Comparison of ENCODE assay signal across 10 cellular contexts in the genomic region with DNA sequence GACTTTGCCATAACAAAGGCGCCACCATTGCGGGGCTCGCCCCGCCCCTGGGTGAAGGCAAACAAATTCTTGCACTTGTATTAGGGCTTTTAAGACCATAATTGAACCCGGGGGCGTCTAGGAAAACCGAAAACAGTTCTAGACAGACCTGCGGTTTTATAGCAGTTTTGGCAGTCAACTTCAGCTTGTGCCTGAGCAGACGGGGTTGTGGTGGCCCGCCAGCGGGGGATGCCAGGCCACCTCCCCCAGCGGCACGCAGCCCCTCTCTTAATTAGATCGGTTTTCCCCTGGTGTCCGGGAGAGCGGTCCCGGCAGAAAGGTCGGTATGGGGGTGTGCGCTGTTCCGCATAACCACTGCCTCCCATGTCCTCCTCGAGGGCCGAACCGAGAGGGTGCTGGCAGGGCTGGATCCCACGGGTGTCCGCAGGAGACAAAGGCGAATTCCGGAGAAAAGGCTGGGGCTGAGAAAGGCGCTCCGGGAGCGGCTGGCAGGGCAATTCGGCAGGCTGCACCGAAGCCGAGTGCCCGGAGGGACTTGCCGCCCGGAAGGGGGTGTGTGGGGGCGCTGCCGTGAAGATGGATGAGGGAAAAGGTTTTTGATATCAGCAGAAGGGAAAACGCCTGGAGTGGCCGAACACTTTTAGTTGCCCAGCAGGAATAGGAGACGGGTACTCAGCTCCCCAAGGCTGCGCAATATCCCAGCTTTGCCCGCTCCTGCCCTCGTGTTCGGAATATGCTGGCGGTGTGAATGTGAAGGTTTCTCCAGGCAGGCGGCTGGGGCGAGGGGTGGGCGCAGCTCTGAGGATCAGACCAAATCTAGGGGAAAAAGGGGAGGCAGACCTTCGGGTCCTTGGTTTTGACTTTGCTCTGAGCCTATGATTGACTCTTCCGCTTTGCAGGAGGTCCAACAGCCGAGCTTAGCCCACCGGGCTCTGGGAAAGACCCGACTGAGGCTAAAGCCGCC. TPM values are rescaled to one million over a fixed set of nuclear protein-coding genes. Genes with fewer than 3 reads are reported as not detected.
DNase-seq lines count a peak whose midpoint lies in the region; ATAC-seq and TF ChIP-seq lines count a peak whose summit lies in the region.
"Had no signal": no experiment of that assay in that cellular context is flagged by ENCODE, and none has a peak within 500 bp of the region (broad histone marks: within the 10 kb centered on the region; RNA-seq: fewer than 3 reads in every experiment).

No MANE protein-coding gene starts in this region.

- H3K4me1 ChIP-seq in mesodermal cell (ENCODE audit: control insufficient read depth, insufficient read depth, low read length, poor library complexity, severe bottlenecking) = peaks cover 21% of the 10 kb centered on the region

- CTCF ChIA-PET in activated naive CD4-positive, alpha-beta T cell treated with anti-CD3 and anti-CD28 coated beads, Interleukin-2, amount 10 ng/mL, durations not matched to agents 7 days and 5 days (lab: Charles Lee) = interaction anchor here (0.7 to 2.7 kb wide), 5 partner anchors 8 to 504 kb away, joined by 3 to 11 read pairs (median 3); no protein-coding TSS in a partner anchor

- H3K4me3 ChIP-seq in mesodermal cell (ENCODE audit: extremely low read depth, insufficient read depth, low read length, poor library complexity, severe bottlenecking) = peak overlapping the region; percentile 20

- peaks cover 19% of the 10 kb centered on the region for H3K36me3 Mint-ChIP-seq in activated naive CD4-positive, alpha-beta T cell treated with anti-CD3 and anti-CD28 coated beads, Interleukin-2, amount 10 ng/mL, durations not matched to agents 7 days and 5 days
- no peaks in the 10 kb centered on the region for H3K36me3 Mint-ChIP-seq in activated naive CD8-positive, alpha-beta T cell treated with anti-CD3 and anti-CD28 coated beads, Interleukin-2, amount 50 U/mL, for 24 hours (ENCODE audit: low read depth)
- no peaks in the 10 kb centered on the region for H3K36me3 Mint-ChIP-seq in type B pancreatic cell

- peaks cover 46% of the 10 kb centered on the region for H3K4me1 Mint-ChIP-seq in activated naive CD4-positive, alpha-beta T cell treated with anti-CD3 and anti-CD28 coated beads, Interleukin-2, amount 10 ng/mL, durations not matched to agents 7 days and 5 days
- peaks cover 41% of the 10 kb centered on the region for H3K4me1 Mint-ChIP-seq in activated naive CD8-positive, alpha-beta T cell treated with anti-CD3 and anti-CD28 coated beads, Interleukin-2, amount 50 U/mL, for 24 hours
- H3K4me1 Mint-ChIP-seq in type B pancreatic cell (ENCODE audit: unreplicated experiment) = peaks cover 11% of the 10 kb centered on the region

- H3K36me3 ChIP-seq in mesodermal cell (ENCODE audit: control insufficient read depth, insufficient read depth, low read length) = no peaks in the 10 kb centered on the region

- H3K4me3 Mint-ChIP-seq in activated naive CD4-positive, alpha-beta T cell treated with anti-CD3 and anti-CD28 coated beads, Interleukin-2, amount 10 ng/mL, durations not matched to agents 7 days and 5 days = peak overlapping the region; percentile 11
- peak overlapping the region; percentile 63 for H3K4me3 Mint-ChIP-seq in activated naive CD8-positive, alpha-beta T cell treated with anti-CD3 and anti-CD28 coated beads, Interleukin-2, amount 50 U/mL, for 24 hours
- H3K4me3 Mint-ChIP-seq in type B pancreatic cell = peak overlapping the region; percentile 82

- no peak for TF ChIP-seq POLR2A in erythroblast (IDR thresholded peaks at IDR 0.05; ENCODE audit: low read length)

- no peak for TF ChIP-seq CTCF in type B pancreatic cell (conservative IDR thresholded peaks at IDR 0.05)

- H3K27ac ChIP-seq in mesodermal cell (ENCODE audit: low read depth, low read length, severe bottlenecking) = no peak overlapping the region

- peaks cover 100% of the 10 kb centered on the region for H3K27me3 Mint-ChIP-seq in activated naive CD4-positive, alpha-beta T cell treated with anti-CD3 and anti-CD28 coated beads, Interleukin-2, amount 10 ng/mL, durations not matched to agents 7 days and 5 days
- peaks cover 86% of the 10 kb centered on the region for H3K27me3 Mint-ChIP-seq in activated naive CD8-positive, alpha-beta T cell treated with anti-CD3 and anti-CD28 coated beads, Interleukin-2, amount 50 U/mL, for 24 hours
- H3K27me3 Mint-ChIP-seq in type B pancreatic cell = peaks cover 97% of the 10 kb centered on the region

- H3K9me3 Mint-ChIP-seq in activated naive CD4-positive, alpha-beta T cell treated with anti-CD3 and anti-CD28 coated beads, Interleukin-2, amount 10 ng/mL, durations not matched to agents 7 days and 5 days = no peaks in the 10 kb centered on the region
- no peaks in the 10 kb centered on the region for H3K9me3 Mint-ChIP-seq in activated naive CD8-positive, alpha-beta T cell treated with anti-CD3 and anti-CD28 coated beads, Interleukin-2, amount 50 U/mL, for 24 hours
- H3K9me3 Mint-ChIP-seq in type B pancreatic cell = no peaks in the 10 kb centered on the region

- DNase-seq in activated naive CD4-positive, alpha-beta T cell treated with anti-CD3 and anti-CD28 coated beads, Interleukin-2, amount 10 ng/mL, durations not matched to agents 7 days and 5 days = peak; percentile 19
- no peak for DNase-seq in activated naive CD4-positive, alpha-beta T cell treated with Interleukin-2 at 50 U/mL for 16 hours
- no peak for DNase-seq in activated naive CD8-positive, alpha-beta T cell treated with anti-CD3 and anti-CD28 coated beads, Interleukin-2, amount 50 U/mL, for 24 hours
- DNase-seq in type B pancreatic cell (ENCODE audit: extremely low spot score, unreplicated experiment) (peak; percentile 68), erythroblast (lab: John Stamatoyannopoulos, UW) (no peak)
- DNase-seq in stimulated activated CD4-positive, alpha-beta T cell treated with anti-CD3 and anti-CD28 coated beads, Interleukin-4, amount 100 ng/mL, for 4 hours = no peak
- DNase-seq: AML-193 had no signal

- H3K27ac Mint-ChIP-seq in activated naive CD4-positive, alpha-beta T cell treated with anti-CD3 and anti-CD28 coated beads, Interleukin-2, amount 10 ng/mL, durations not matched to agents 7 days and 5 days = peak overlapping the region; percentile 13
- no peak overlapping the region for H3K27ac Mint-ChIP-seq in activated naive CD8-positive, alpha-beta T cell treated with anti-CD3 and anti-CD28 coated beads, Interleukin-2, amount 50 U/mL, for 24 hours
- H3K27ac Mint-ChIP-seq in type B pancreatic cell = no peak overlapping the region

- H3K9me3 ChIP-seq in mesodermal cell (ENCODE audit: control insufficient read depth, low read length) = no peaks in the 10 kb centered on the region

- no peak for ATAC-seq in activated naive CD8-positive, alpha-beta T cell treated with anti-CD3 and anti-CD28 coated beads, Interleukin-2, amount 50 U/mL, for 24 hours
- no peak for ATAC-seq in HG02623 (IDR thresholded peaks at IDR 0.05; ENCODE audit: unreplicated experiment)

- 2 to 3% methylated on average over 46 to 54 of the region's 55 CpGs for WGBS in mesodermal cell (ENCODE audit: insufficient coverage in 2 of 2), 2 experiments

RNA-seq across cellular contexts. Expression of a gene that starts 3.0 kb away (rescaled TPM):
- polyA plus RNA-seq in mesodermal cell (2013, experiment 1 of 2) = 2.0 TPM
- polyA plus RNA-seq in mesodermal cell (2013, experiment 2 of 2) = 1.8 TPM
- 1.2 TPM in 1 of 2 replicates, not detected in the other for total RNA-seq in type B pancreatic cell (ENCODE audit: low replicate concordance)
- total RNA-seq: activated CD8-positive, alpha-beta memory T cell treated with anti-CD3 and anti-CD28 coated beads for 36 hours had no signal

RNA-seq across cellular contexts. Expression of a gene that starts 11.9 kb away (rescaled TPM):
- 2.6 TPM for polyA plus RNA-seq in mesodermal cell (2013, experiment 1 of 2)
- polyA plus RNA-seq in mesodermal cell (2013, experiment 2 of 2) = 3.5 TPM
- 0.75 and 1.5 TPM in 2 replicates for total RNA-seq in type B pancreatic cell (ENCODE audit: low replicate concordance)
- total RNA-seq: activated CD8-positive, alpha-beta memory T cell treated with anti-CD3 and anti-CD28 coated beads for 36 hours had no signal

RNA-seq across cellular contexts. Expression of a gene that starts 13.9 kb away (rescaled TPM):
- polyA plus RNA-seq in mesodermal cell (2013, experiment 1 of 2) = 5.6 TPM
- 6.2 TPM for polyA plus RNA-seq in mesodermal cell (2013, experiment 2 of 2)
- 0.29 and 4.9 TPM in 2 replicates for total RNA-seq in type B pancreatic cell (ENCODE audit: low replicate concordance)

RNA-seq across cellular contexts. Expression of a gene that starts 22.6 kb away (rescaled TPM):
- polyA plus RNA-seq in mesodermal cell (2013, experiment 1 of 2) = 11.6 TPM
- 11.2 TPM for polyA plus RNA-seq in mesodermal cell (2013, experiment 2 of 2)
- 0.67 and 4.1 TPM in 2 replicates for total RNA-seq in type B pancreatic cell (ENCODE audit: low replicate concordance)
- total RNA-seq: activated CD8-positive, alpha-beta memory T cell treated with anti-CD3 and anti-CD28 coated beads for 36 hours had no signal

RNA-seq across cellular contexts. Expression of a gene that starts 31.5 kb away (rescaled TPM):
- 2.8 TPM for polyA plus RNA-seq in mesodermal cell (2013, experiment 1 of 2)
- polyA plus RNA-seq in mesodermal cell (2013, experiment 2 of 2) = 3.2 TPM
- 3.2 and 6.2 TPM in 2 replicates for total RNA-seq in type B pancreatic cell (ENCODE audit: low replicate concordance)
- total RNA-seq: activated CD8-positive, alpha-beta memory T cell treated with anti-CD3 and anti-CD28 coated beads for 36 hours had no signal

Comparison
In these comparisons a context has a peak if more than half of its experiments do, and no peak if none do; other contexts are left out.
1. DNase-seq: peak in activated naive CD4-positive, alpha-beta T cell treated with anti-CD3 and anti-CD28 coated beads, Interleukin-2, amount 10 ng/mL, durations not matched to agents 7 days and 5 days (single experiment) and type B pancreatic cell (single experiment); none in activated naive CD4-positive, alpha-beta T cell treated with Interleukin-2 at 50 U/mL for 16 hours (single experiment), activated naive CD8-positive, alpha-beta T cell treated with anti-CD3 and anti-CD28 coated beads, Interleukin-2, amount 50 U/mL, for 24 hours (single experiment), stimulated activated CD4-positive, alpha-beta T cell treated with anti-CD3 and anti-CD28 coated beads, Interleukin-4, amount 100 ng/mL, for 4 hours (0 of 2) and erythroblast (0 of 2).
2. H3K4me3 Mint-ChIP-seq: peak in every context shown above with its lines; median percentile 82 in type B pancreatic cell; 63 in activated naive CD8-positive, alpha-beta T cell treated with anti-CD3 and anti-CD28 coated beads, Interleukin-2, amount 50 U/mL, for 24 hours; 11 in activated naive CD4-positive, alpha-beta T cell treated with anti-CD3 and anti-CD28 coated beads, Interleukin-2, amount 10 ng/mL, durations not matched to agents 7 days and 5 days.